In genomic region chr12:41365653-41366131, GRCh38 we compare ENCODE assay signal across 17 cellular contexts.
A peak's percentile ranks its signal among the peaks of the same experiment; 100 is the strongest.
DNase-seq lines count a peak whose midpoint lies in the region; ATAC-seq, FAIRE-seq and TF ChIP-seq lines count a peak whose summit lies in the region.
"Had no signal": no experiment of that assay in that cellular context is flagged by ENCODE, and none has a peak within 500 bp of the region (broad histone marks: within the 10 kb centered on the region; RNA-seq: fewer than 3 reads in every experiment).

No MANE protein-coding gene starts in this region.

- intact Hi-C loops in CD14-positive monocyte (cut with micrococcal nuclease) = no loop called here

- H3K27ac Mint-ChIP-seq in CD14-positive monocyte = no peak overlapping the region
- H3K27ac Mint-ChIP-seq: activated CD8-positive, alpha-beta memory T cell treated with anti-CD3 and anti-CD28 coated beads, Interleukin-2, amount 10 ng/mL, durations not matched to agents 7 days and 5 days had no signal

- H3K27me3 ChIP-seq in HUES6 (ENCODE audit: control insufficient read depth, insufficient read depth, low read length) = no peaks in the 10 kb centered on the region
- H3K27me3 ChIP-seq: BE2C, thyroid gland had no signal

- ATAC-seq in GM19463 (IDR thresholded peaks at IDR 0.05; ENCODE audit: unreplicated experiment) = no peak
- ATAC-seq: activated CD8-positive, alpha-beta memory T cell treated with anti-CD3 and anti-CD28 coated beads, Interleukin-2, amount 10 ng/mL, durations not matched to agents 7 days and 5 days had no signal

- no peaks in the 10 kb centered on the region for H3K4me1 Mint-ChIP-seq in CD14-positive monocyte
- H3K4me1 Mint-ChIP-seq: activated CD8-positive, alpha-beta memory T cell treated with anti-CD3 and anti-CD28 coated beads, Interleukin-2, amount 10 ng/mL, durations not matched to agents 7 days and 5 days; central memory CD8-positive, alpha-beta T cell had no signal

- DNase-seq in NCI-H446 treated with DMSO at 0.1 percent for 48 hours (lab: John Stamatoyannopoulos, UW) = peak; percentile 2
- DNase-seq in ecto neural progenitor cell (ENCODE audit: low spot score) = peak; percentile 53
- DNase-seq in retina = peak; percentile 13
- DNase-seq in D721Med (ENCODE audit: insufficient read length, low spot score) = no peak
- DNase-seq in CD14-positive monocyte (ENCODE audit: low spot score) = no peak
- DNase-seq: activated CD8-positive, alpha-beta memory T cell treated with anti-CD3 and anti-CD28 coated beads, Interleukin-2, amount 10 ng/mL, durations not matched to agents 7 days and 5 days; BE2C; DND-41; foreskin fibroblast; NCI-H1694 treated with DMSO at 0.1 percent for 48 hours; posterior cingulate gyrus; T-helper 2 cell; thyroid gland had no signal

- H3K4me3 Mint-ChIP-seq in CD14-positive monocyte = no peak overlapping the region
- H3K4me3 Mint-ChIP-seq: activated CD8-positive, alpha-beta memory T cell treated with anti-CD3 and anti-CD28 coated beads, Interleukin-2, amount 10 ng/mL, durations not matched to agents 7 days and 5 days; central memory CD8-positive, alpha-beta T cell had no signal

- H3K36me3 Mint-ChIP-seq in CD14-positive monocyte = no peaks in the 10 kb centered on the region
- H3K36me3 Mint-ChIP-seq: activated CD8-positive, alpha-beta memory T cell treated with anti-CD3 and anti-CD28 coated beads, Interleukin-2, amount 10 ng/mL, durations not matched to agents 7 days and 5 days had no signal

- H3K27ac ChIP-seq in HUES6 (ENCODE audit: low read depth, low read length) = no peak overlapping the region
- H3K27ac ChIP-seq: thyroid gland had no signal

- H3K9me3 ChIP-seq in HUES6 (ENCODE audit: control insufficient read depth, insufficient read depth, low read depth, low read length) = no peaks in the 10 kb centered on the region
- H3K9me3 ChIP-seq: BE2C, thyroid gland had no signal

- no peaks in the 10 kb centered on the region for H3K27me3 Mint-ChIP-seq in CD14-positive monocyte (ENCODE audit: low read depth in 3 of 3)
- H3K27me3 Mint-ChIP-seq: activated CD8-positive, alpha-beta memory T cell treated with anti-CD3 and anti-CD28 coated beads, Interleukin-2, amount 10 ng/mL, durations not matched to agents 7 days and 5 days; central memory CD8-positive, alpha-beta T cell had no signal

- peaks cover 2 to 8% (median 3%) of the 10 kb centered on the region in 7 donors for H3K9me3 Mint-ChIP-seq in CD14-positive monocyte

- no peak for FAIRE-seq in D721Med (lab: Jason Lieb, UNC)

- peak overlapping the region; percentile 10 for H3K9ac ChIP-seq in HUES6 (ENCODE audit: low read length)

- H3K4me1 ChIP-seq in HUES6 (ENCODE audit: control insufficient read depth, insufficient read depth, low read length) = peaks cover 9% of the 10 kb centered on the region
- H3K4me1 ChIP-seq: BE2C, thyroid gland had no signal

- H3K36me3 ChIP-seq in HUES6 (ENCODE audit: control insufficient read depth, insufficient read depth, low read length) = no peaks in the 10 kb centered on the region
- H3K36me3 ChIP-seq: BE2C, thyroid gland had no signal

- TF ChIP-seq CTCF in D721Med (IDR thresholded peaks at IDR 0.05; ENCODE audit: insufficient read depth, missing control alignments) = no peak
- TF ChIP-seq CTCF in CD14-positive monocyte (IDR thresholded peaks at IDR 0.05) = no peak

- H3K4me3 ChIP-seq in HUES6 (ENCODE audit: low read depth, low read length) = no peak overlapping the region
- H3K4me3 ChIP-seq: smooth muscle cell, thyroid gland had no signal

Comparison
In these comparisons a context has a peak if more than half of its experiments do, and no peak if none do; other contexts are left out.
1. DNase-seq: peak in NCI-H446 treated with DMSO at 0.1 percent for 48 hours (single experiment), ecto neural progenitor cell (single experiment) and retina (single experiment); none in D721Med (single experiment) and CD14-positive monocyte (single experiment).